26 cellular contexts compared by ENCODE assay signal in genomic region chr16:60642956-60643355, GRCh38.
DNase-seq lines count a peak whose midpoint lies in the region; ATAC-seq and TF ChIP-seq lines count a peak whose summit lies in the region.
"Had no signal": no experiment of that assay in that cellular context is flagged by ENCODE, and none has a peak within 500 bp of the region (broad histone marks: within the 10 kb centered on the region; RNA-seq: fewer than 3 reads in every experiment).

No MANE protein-coding gene starts in this region.

- H3K4me3 ChIP-seq in AG10803 (ENCODE audit: low read length): no peak overlapping the region
- H3K4me3 ChIP-seq in epithelial cell of esophagus (ENCODE audit: low read length): no peak overlapping the region
- H3K4me3 ChIP-seq: A549, gastrocnemius medialis, psoas muscle, thoracic aorta, uterus had no signal

- DNase-seq in AG10803 (ENCODE audit: low read depth): peak; percentile 53
- DNase-seq in HT1080 (ENCODE audit: low read depth): peak; percentile 92
- peak; percentile 90 for DNase-seq in epithelial cell of esophagus (ENCODE audit: low read depth)
- DNase-seq in kidney tubule cell (ENCODE audit: low spot score): peak; percentile 81
- no peak for DNase-seq in ecto neural progenitor cell (ENCODE audit: low spot score)
- DNase-seq in HT-29 (ENCODE audit: low spot score): no peak
- DNase-seq: activated CD4-positive, alpha-beta T cell treated with anti-CD3 and anti-CD28 coated beads for 36 hours; activated CD8-positive, alpha-beta T cell treated with anti-CD3 and anti-CD28 coated beads, Interleukin-2, amount 10 ng/mL, durations not matched to agents 7 days and 5 days; aorta; COR-L47; gastrocnemius medialis; GDM1; HCEC 1CT; naive thymus-derived CD4-positive, alpha-beta T cell; NCI-H1436 treated with DMSO at 0.1 percent for 48 hours; NCI-H82; occipital lobe; psoas muscle; Right ventricle myocardium superior; stimulated activated naive CD8-positive, alpha-beta T cell treated with anti-CD3 and anti-CD28 coated beads, Interleukin-15, Interleukin-2, amounts not matched to agents 100 U/mL and 50 U/mL, for 24 hours; uterus had no signal

- ATAC-seq in GM18517 (IDR thresholded peaks at IDR 0.05; ENCODE audit: unreplicated experiment) (no peak), HG03460 (IDR thresholded peaks at IDR 0.05; ENCODE audit: unreplicated experiment) (no peak)
- ATAC-seq: A549; activated CD4-positive, alpha-beta T cell treated with anti-CD3 and anti-CD28 coated beads for 36 hours; activated CD8-positive, alpha-beta T cell treated with anti-CD3 and anti-CD28 coated beads, Interleukin-2, amount 10 ng/mL, durations not matched to agents 7 days and 5 days; gastrocnemius medialis; left lobe of liver; naive thymus-derived CD4-positive, alpha-beta T cell; psoas muscle; stimulated activated naive CD8-positive, alpha-beta T cell treated with anti-CD3 and anti-CD28 coated beads, Interleukin-15, Interleukin-2, amounts not matched to agents 100 U/mL and 50 U/mL, for 24 hours had no signal

- no peak for TF ChIP-seq CTCF in AG10803 (conservative IDR thresholded peaks at IDR 0.05; ENCODE audit: low read length)
- no peak for TF ChIP-seq CTCF in epithelial cell of esophagus (IDR thresholded peaks at IDR 0.05; ENCODE audit: insufficient read depth, low read depth, low read length, missing control alignments)

Comparison
In these comparisons a context has a peak if more than half of its experiments do, and no peak if none do; other contexts are left out.
1. DNase-seq: peak in AG10803 (single experiment), HT1080 (single experiment), epithelial cell of esophagus (single experiment) and kidney tubule cell (single experiment); none in ecto neural progenitor cell (single experiment) and HT-29 (single experiment).